16 cellular contexts compared by ENCODE assay signal in the genomic region with DNA sequence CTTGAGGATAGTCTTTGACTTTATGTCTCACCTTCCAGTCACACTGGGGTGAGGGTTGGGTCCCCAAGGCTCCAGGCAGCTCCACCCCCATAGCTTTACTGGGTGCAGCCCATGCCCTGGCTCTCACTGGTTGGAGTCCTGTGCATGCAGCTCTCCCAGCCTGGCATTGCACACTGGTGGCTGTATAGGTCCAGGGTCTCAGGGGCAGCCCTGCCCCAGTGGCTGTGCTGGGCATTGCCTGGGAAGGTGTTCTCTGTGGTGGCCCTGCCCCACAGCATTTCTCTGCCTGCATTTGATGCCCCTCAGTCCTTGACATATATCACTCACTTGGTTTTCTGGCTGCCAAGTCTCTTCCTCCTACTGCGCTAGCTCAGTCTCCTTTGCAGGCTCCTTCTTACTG. TPM values are rescaled to one million over a fixed set of nuclear protein-coding genes. Genes with fewer than 3 reads are reported as not detected.
DNase-seq lines count a peak whose midpoint lies in the region; ATAC-seq, FAIRE-seq and TF ChIP-seq lines count a peak whose summit lies in the region.
"Had no signal": no experiment of that assay in that cellular context is flagged by ENCODE, and none has a peak within 500 bp of the region (broad histone marks: within the 10 kb centered on the region; RNA-seq: fewer than 3 reads in every experiment).

No MANE protein-coding gene starts in this region.

- TF ChIP-seq RAD21 in HCT116 (IDR thresholded peaks at IDR 0.05; ENCODE audit: low read depth) (no peak), K562 (CRISPR knock-in tag; conservative IDR thresholded peaks at IDR 0.05 in 1 of 2, IDR thresholded peaks at IDR 0.05 in 1 of 2) (no peak)

- WGBS in K562 (ENCODE audit: insufficient coverage, low coverage, missing lambda C conversion rate), result 47% methylated on average over 1 of the region's 1 CpG

- H3K79me2 ChIP-seq in HCT116 (ENCODE audit: insufficient read depth, low read length) (no peaks in the 10 kb centered on the region), K562 (ENCODE audit: control insufficient read depth, insufficient read depth, low read length) (no peaks in the 10 kb centered on the region)

- H2AFZ ChIP-seq in HCT116 (ENCODE audit: low read depth, low read length, poor library complexity, severe bottlenecking) (no peak overlapping the region), K562 (ENCODE audit: low read depth, low read length) (no peak overlapping the region)
- H2AFZ ChIP-seq: GM23248 had no signal

- H3K9me3 ChIP-seq in HCT116 (ENCODE audit: control insufficient read depth in 1 of 2, insufficient read depth in 1 of 2, low read depth in 1 of 2, low read length in 2 of 2) (no peaks in the 10 kb centered on the region), K562 (replicated peaks; ENCODE audit: control insufficient read depth, insufficient read depth, low read depth, low read length) (no peaks in the 10 kb centered on the region)

- H3K27me3 Mint-ChIP-seq in type B pancreatic cell, result peaks cover 17% of the 10 kb centered on the region

- TF ChIP-seq CTCF in HCT116 (IDR thresholded peaks at IDR 0.05 in 2 of 3, conservative IDR thresholded peaks at IDR 0.05 in 1 of 3; ENCODE audit: borderline replicate concordance in 1 of 3, insufficient read depth in 1 of 3, low read depth in 2 of 3, low read length in 2 of 3) (peak in 1 of 3 experiments; percentile 29; a peak in 2 of 6 replicates), K562 (IDR thresholded peaks at IDR 0.05 in 2 of 3, conservative IDR thresholded peaks at IDR 0.05 in 1 of 3; ENCODE audit: insufficient read depth in 2 of 3, low read depth in 1 of 3, low read length in 3 of 3) (no peak), type B pancreatic cell (conservative IDR thresholded peaks at IDR 0.05) (peak; percentile 25)

- ATAC-seq in activated naive CD4-positive, alpha-beta T cell treated with anti-CD3 and anti-CD28 coated beads, Interleukin-2, amount 50 U/mL, for 72 hours, result peak; percentile 22 to 36
- peak; percentile 62 for ATAC-seq in HCT116
- ATAC-seq in K562, result peak; percentile 16; the same call in 2 of the 3 replicates
- ATAC-seq in HG03565 (IDR thresholded peaks at IDR 0.05; ENCODE audit: unreplicated experiment), result no peak

- no peaks in the 10 kb centered on the region for H4K20me1 ChIP-seq in HCT116 (ENCODE audit: insufficient read depth)
- peaks cover 12% of the 10 kb centered on the region; the same call in 1 of the 2 replicates for H4K20me1 ChIP-seq in K562 (replicated peaks; ENCODE audit: control insufficient read depth, insufficient read depth, low read length)

- H3K4me2 ChIP-seq in HCT116 (ENCODE audit: low read length) (no peak overlapping the region), K562 (ENCODE audit: insufficient read depth, low read length) (no peak overlapping the region)

- H3K9me2 ChIP-seq in HCT116 (ENCODE audit: insufficient read depth), result no peaks in the 10 kb centered on the region

- H3K4me1 Mint-ChIP-seq in type B pancreatic cell (ENCODE audit: unreplicated experiment), result no peaks in the 10 kb centered on the region
- H3K4me1 Mint-ChIP-seq: CD4-positive, CD25-positive, alpha-beta regulatory T cell had no signal

- no peaks in the 10 kb centered on the region for H3K9me3 Mint-ChIP-seq in activated naive CD4-positive, alpha-beta T cell treated with anti-CD3 and anti-CD28 coated beads, Interleukin-2, amount 50 U/mL, for 72 hours
- no peaks in the 10 kb centered on the region for H3K9me3 Mint-ChIP-seq in type B pancreatic cell
- H3K9me3 Mint-ChIP-seq: CD4-positive, CD25-positive, alpha-beta regulatory T cell; T-helper 1 cell treated with Interleukin-12 subunit alpha and Interleukin-12 subunit beta and Interleukin-4 antibody, amounts not matched to agents 30 μg/mL and 1 μg/mL, for 36 hours had no signal

- H3K9ac ChIP-seq in HCT116 (ENCODE audit: low read length) (no peak overlapping the region), K562 (ENCODE audit: insufficient read depth in 1 of 2, low read depth in 2 of 2, low read length in 2 of 2) (no peak overlapping the region)
- H3K9ac ChIP-seq: GM23248 had no signal

- TF ChIP-seq EP300 in K562 (IDR thresholded peaks at IDR 0.05; ENCODE audit: low read length), result no peak

- no peaks in the 10 kb centered on the region for H3K4me1 ChIP-seq in HCT116 (ENCODE audit: control insufficient read depth in 1 of 2, insufficient read depth in 2 of 2, low read length in 2 of 2)
- H3K4me1 ChIP-seq in K562 (replicated peaks in 1 of 2; ENCODE audit: control insufficient read depth in 2 of 2, insufficient read depth in 2 of 2, low read length in 2 of 2), result no peaks in the 10 kb centered on the region; a peak in 1 of 5 replicates

- no peak for TF ChIP-seq POLR2A in HCT116 (IDR thresholded peaks at IDR 0.05; ENCODE audit: borderline replicate concordance, extremely low read depth, insufficient read depth, insufficient read length)
- TF ChIP-seq POLR2A in K562 (conservative IDR thresholded peaks at IDR 0.05), result no peak

- BruUV-seq in HCT116 (replicated peaks; lab: Mats Ljungman, UMichigan) (no TSS peak), K562 (replicated peaks; lab: Mats Ljungman, UMichigan) (no TSS peak)

- H3K4me3 Mint-ChIP-seq in type B pancreatic cell, result no peak overlapping the region
- H3K4me3 Mint-ChIP-seq: CD4-positive, CD25-positive, alpha-beta regulatory T cell; T-helper 1 cell treated with Interleukin-12 subunit alpha and Interleukin-12 subunit beta and Interleukin-4 antibody, amounts not matched to agents 30 μg/mL and 1 μg/mL, for 36 hours had no signal

- no peak for FAIRE-seq in K562 (lab: Jason Lieb, UNC)

- no peaks in the 10 kb centered on the region for H3K9me1 ChIP-seq in K562 (ENCODE audit: control insufficient read depth, insufficient read depth, low read length)

- DNase-seq in activated naive CD4-positive, alpha-beta T cell treated with anti-CD3 and anti-CD28 coated beads, Interleukin-2, amount 50 U/mL, for 72 hours (ENCODE audit: low spot score in 2 of 2), result no peak
- no peak for DNase-seq in activated naive CD4-positive, alpha-beta T cell (lab: John Stamatoyannopoulos, UW)
- DNase-seq in HCT116 (ENCODE audit: low read depth, low spot score), result no peak
- no peak for DNase-seq in K562 (ENCODE audit: extremely low read depth in 1 of 4, low spot score in 3 of 4)
- no peak for DNase-seq in type B pancreatic cell (ENCODE audit: extremely low spot score, unreplicated experiment)
- no peak for DNase-seq in COLO829 (ENCODE audit: low spot score)
- DNase-seq in SKM-1 (lab: John Stamatoyannopoulos, UW; ENCODE audit: unreplicated experiment), result no peak
- DNase-seq: ACHN; CD4-positive, CD25-positive, alpha-beta regulatory T cell; GM23248; NCI-H1417; NCI-H1930; NCI-H524 had no signal

- RAD21 ChIA-PET in HCT116 (lab: Charles Lee; ENCODE audit: low non-redundant PET in 1 of 2, low total read pairs in 2 of 2, uncharacterized antibody in 2 of 2, unreplicated experiment in 2 of 2), result no interaction called here

- CTCF ChIA-PET in HCT116 (lab: Charles Lee), result no interaction called here
- CTCF ChIA-PET in K562 (lab: Yijun Ruan, JAX; ENCODE audit: low intra/inter-chr PET ratio), result no interaction called here

- intact Hi-C loops in HCT116 (cut with micrococcal nuclease) (no loop called here), K562 (cut with micrococcal nuclease) (loop anchor here (10.0 kb wide), 1 partner anchor 147 kb away; no protein-coding TSS in a partner anchor)

- H3K4me3 ChIP-seq in HCT116 (replicated peaks in 1 of 2; ENCODE audit: low read depth in 1 of 2, low read length in 2 of 2) (no peak overlapping the region), K562 (no peak overlapping the region)
- H3K4me3 ChIP-seq: GM23248, SK-N-MC had no signal

- H3K27ac ChIP-seq in HCT116 (ENCODE audit: low read depth, low read length) (no peak overlapping the region), K562 (ENCODE audit: extremely low read depth, low read depth, low read length) (no peak overlapping the region)
- H3K27ac ChIP-seq: GM23248, SK-N-MC had no signal

- peaks cover 4% of the 10 kb centered on the region in 2 donors for H3K36me3 Mint-ChIP-seq in activated naive CD4-positive, alpha-beta T cell treated with anti-CD3 and anti-CD28 coated beads, Interleukin-2, amount 50 U/mL, for 72 hours
- peaks cover 15% of the 10 kb centered on the region for H3K36me3 Mint-ChIP-seq in type B pancreatic cell

- H3K36me3 ChIP-seq in HCT116 (ENCODE audit: control insufficient read depth in 1 of 2, insufficient read depth in 2 of 2, low read length in 2 of 2) (peaks cover 22 to 29% of the 10 kb centered on the region in 2 experiments), K562 (ENCODE audit: control insufficient read depth, insufficient read depth, low read length) (peaks cover 40% of the 10 kb centered on the region; the same call in 2 of the 3 replicates)

- POLR2A ChIA-PET in HCT116 (lab: Charles Lee) (no interaction called here), K562 (lab: Yijun Ruan, JAX) (interaction anchor here (0.6 to 1.5 kb wide), 2 partner anchors 21 to 276 kb away, joined by 3 read pairs; no protein-coding TSS in a partner anchor)

- in situ Hi-C loops in K562 (cut with MboI), result no loop called here

- H3K27me3 ChIP-seq in HCT116 (ENCODE audit: insufficient read depth, low read length) (no peaks in the 10 kb centered on the region), K562 (ENCODE audit: control insufficient read depth in 2 of 2, insufficient read depth in 2 of 2, low read length in 2 of 2) (peaks cover 9 to 31% of the 10 kb centered on the region in 2 experiments; a peak in 4 of 5 replicates)

- no peak overlapping the region for H3K27ac Mint-ChIP-seq in activated naive CD4-positive, alpha-beta T cell treated with anti-CD3 and anti-CD28 coated beads, Interleukin-2, amount 50 U/mL, for 72 hours
- no peak overlapping the region for H3K27ac Mint-ChIP-seq in type B pancreatic cell
- H3K27ac Mint-ChIP-seq: CD4-positive, CD25-positive, alpha-beta regulatory T cell; T-helper 1 cell treated with Interleukin-12 subunit alpha and Interleukin-12 subunit beta and Interleukin-4 antibody, amounts not matched to agents 30 μg/mL and 1 μg/mL, for 36 hours had no signal

RNA-seq across cellular contexts. Expression of a gene that starts 21.2 kb away (rescaled TPM):
- 10 to 100 TPM; 37.1 to 42.7 TPM for total RNA-seq in activated naive CD4-positive, alpha-beta T cell treated with anti-CD3 and anti-CD28 coated beads, Interleukin-2, amount 50 U/mL, for 72 hours
- total RNA-seq in HCT116 (2021; ENCODE audit: unreplicated experiment) (36.7 TPM), K562 (2014; rRNA removed) (55.9 and 66.6 TPM in 2 replicates), K562 (2014; rRNA removed; fragmentation: Illumina TruSeq; extraction: Trizol) (58.5 and 65.3 TPM in 2 replicates), K562 (2015; rRNA removed; fragmentation: Illumina TruSeq; extraction: Trizol) (63.7 and 71.7 TPM in 2 replicates), K562 (2021) (52.1 and 53.4 TPM in 2 replicates), type B pancreatic cell (ENCODE audit: low replicate concordance) (40.2 and 41.7 TPM in 2 replicates)
- polyA plus RNA-seq in HCT116 (2012), result 5.9 and 9.1 TPM in 2 replicates
- 27.7 and 84.8 TPM in 2 replicates for total RNA-seq in K562 (2011; cell fraction: chromatin; rRNA removed; ENCODE audit: low replicate concordance)
- total RNA-seq in K562 (2011; cell fraction: nucleolus; rRNA removed), result 18.7 and 18.9 TPM in 2 replicates
- 37.2 and 63.7 TPM in 2 replicates for total RNA-seq in K562 (2011; cell fraction: nucleoplasm; rRNA removed)
- polyA plus RNA-seq in K562 (2011; rRNA removed) (23.8 and 40.2 TPM in 2 replicates), K562 (2014; fragmentation: Illumina TruSeq; extraction: Trizol) (67.2 and 83.6 TPM in 2 replicates), K562 (2014; fragmentation: Nextera tagmentation; extraction: Ambion mirVana) (10 to 100 TPM; 36.8 to 56.3 TPM), K562 (2014; rRNA removed) (74.8 and 83.7 TPM in 2 replicates)
- 3.5 and 5.5 TPM in 2 replicates for polyA plus RNA-seq in K562 (2011; cell fraction: cytosol; rRNA removed)
- polyA plus RNA-seq in K562 (2011; cell fraction: nucleus; rRNA removed), result 21.4 and 28.4 TPM in 2 replicates
- polyA plus RNA-seq in K562 (2012), result 21.9 and 44.7 TPM in 2 replicates
- polyA minus RNA-seq in K562 (2011; rRNA and poly(A)+ RNA removed), result 32.1 and 37.6 TPM in 2 replicates
- polyA minus RNA-seq in K562 (2011; cell fraction: cytosol; rRNA and poly(A)+ RNA removed), result 12.6 and 30.7 TPM in 2 replicates
- polyA minus RNA-seq in K562 (2011; cell fraction: nucleus; rRNA and poly(A)+ RNA removed), result 21.9 and 25.9 TPM in 2 replicates

RNA-seq across cellular contexts. Expression of a gene that starts 21.6 kb away (rescaled TPM):
- 10 to 100 TPM; 16.7 to 18.0 TPM for total RNA-seq in activated naive CD4-positive, alpha-beta T cell treated with anti-CD3 and anti-CD28 coated beads, Interleukin-2, amount 50 U/mL, for 72 hours
- total RNA-seq in HCT116 (2021; ENCODE audit: unreplicated experiment) (9.0 TPM), K562 (2014; rRNA removed) (15.6 and 19.8 TPM in 2 replicates), K562 (2014; rRNA removed; fragmentation: Illumina TruSeq; extraction: Trizol) (24.5 and 25.9 TPM in 2 replicates), K562 (2015; rRNA removed; fragmentation: Illumina TruSeq; extraction: Trizol) (17.8 and 18.6 TPM in 2 replicates), K562 (2021) (17.8 and 19.1 TPM in 2 replicates), type B pancreatic cell (ENCODE audit: low replicate concordance) (16.5 and 20.3 TPM in 2 replicates)
- 4.2 and 4.5 TPM in 2 replicates for polyA plus RNA-seq in HCT116 (2012)
- total RNA-seq in K562 (2011; cell fraction: chromatin; rRNA removed; ENCODE audit: low replicate concordance), result 61.3 and 74.5 TPM in 2 replicates
- 34.5 and 45.0 TPM in 2 replicates for total RNA-seq in K562 (2011; cell fraction: nucleolus; rRNA removed)
- total RNA-seq in K562 (2011; cell fraction: nucleoplasm; rRNA removed), result 42.9 and 46.5 TPM in 2 replicates
- polyA plus RNA-seq in K562 (2011; rRNA removed) (29.1 and 29.9 TPM in 2 replicates), K562 (2014; fragmentation: Illumina TruSeq; extraction: Trizol) (19.1 and 19.8 TPM in 2 replicates), K562 (2014; fragmentation: Nextera tagmentation; extraction: Ambion mirVana) (10 to 100 TPM; 43.8 to 49.1 TPM), K562 (2014; rRNA removed) (25.6 and 28.2 TPM in 2 replicates)
- 9.3 and 12.8 TPM in 2 replicates for polyA plus RNA-seq in K562 (2011; cell fraction: cytosol; rRNA removed)
- polyA plus RNA-seq in K562 (2011; cell fraction: nucleus; rRNA removed), result 32.9 and 37.3 TPM in 2 replicates
- polyA plus RNA-seq in K562 (2012), result 16.7 and 17.9 TPM in 2 replicates
- polyA minus RNA-seq in K562 (2011; rRNA and poly(A)+ RNA removed), result 9.7 and 10.7 TPM in 2 replicates
- 6.4 and 6.8 TPM in 2 replicates for polyA minus RNA-seq in K562 (2011; cell fraction: cytosol; rRNA and poly(A)+ RNA removed)
- polyA minus RNA-seq in K562 (2011; cell fraction: nucleus; rRNA and poly(A)+ RNA removed), result 16.4 and 25.4 TPM in 2 replicates
